Comparison of ENCODE assay signal across 20 cellular contexts in genomic region chr19:35009424-35010415, GRCh38. TPM values are rescaled to one million over a fixed set of nuclear protein-coding genes. Genes with fewer than 3 reads are reported as not detected.
DNase-seq lines count a peak whose midpoint lies in the region; ATAC-seq and TF ChIP-seq lines count a peak whose summit lies in the region.
"Had no signal": no experiment of that assay in that cellular context is flagged by ENCODE, and none has a peak within 500 bp of the region (broad histone marks: within the 10 kb centered on the region; RNA-seq: fewer than 3 reads in every experiment).

No MANE protein-coding gene starts in this region.

- no peak overlapping the region for H3K27ac ChIP-seq in CD8-positive, alpha-beta memory T cell (ENCODE audit: low read depth, low read length)
- H3K27ac ChIP-seq: VCaP had no signal

- no peak for ATAC-seq in activated CD8-positive, alpha-beta T cell treated with anti-CD3 and anti-CD28 coated beads for 36 hours
- no peak for ATAC-seq in activated CD8-positive, alpha-beta T cell treated with anti-CD3 and anti-CD28 coated beads, Interleukin-2, amount 10 ng/mL, durations not matched to agents 7 days and 5 days
- ATAC-seq in effector memory CD8-positive, alpha-beta T cell (replicated peaks) = no peak
- no peak for ATAC-seq in stimulated activated effector memory CD8-positive, alpha-beta T cell treated with anti-CD3 and anti-CD28 coated beads, Interleukin-12 subunit alpha, Interleukin-12 subunit beta, amount 100 ng/mL, for 72 hours
- ATAC-seq: left lung had no signal

- no peak for TF ChIP-seq CTCF in activated CD8-positive, alpha-beta T cell treated with anti-CD3 and anti-CD28 coated beads for 36 hours (IDR thresholded peaks at IDR 0.05)

- no peak overlapping the region for H3K4me3 Mint-ChIP-seq in activated CD8-positive, alpha-beta T cell treated with anti-CD3 and anti-CD28 coated beads for 36 hours
- no peak overlapping the region for H3K4me3 Mint-ChIP-seq in activated CD8-positive, alpha-beta T cell treated with anti-CD3 and anti-CD28 coated beads, Interleukin-2, amount 10 ng/mL, durations not matched to agents 7 days and 5 days
- H3K4me3 Mint-ChIP-seq in CD8-positive, alpha-beta memory T cell = peak overlapping the region in 2 of 7 donors; percentile 5 to 55
- H3K4me3 Mint-ChIP-seq in effector memory CD8-positive, alpha-beta T cell = peak overlapping the region in 1 of 2 donors; percentile 82
- H3K4me3 Mint-ChIP-seq in stimulated activated effector memory CD8-positive, alpha-beta T cell treated with anti-CD3 and anti-CD28 coated beads, Interleukin-12 subunit alpha, Interleukin-12 subunit beta, amount 100 ng/mL, for 72 hours = no peak overlapping the region
- H3K4me3 Mint-ChIP-seq: brain had no signal

- no peak overlapping the region for H3K4me3 ChIP-seq in CD8-positive, alpha-beta memory T cell (ENCODE audit: low read length)
- H3K4me3 ChIP-seq: left lung, uterus had no signal

- no peaks in the 10 kb centered on the region for H3K9me3 Mint-ChIP-seq in activated CD8-positive, alpha-beta T cell treated with anti-CD3 and anti-CD28 coated beads for 36 hours
- no peaks in the 10 kb centered on the region for H3K9me3 Mint-ChIP-seq in activated CD8-positive, alpha-beta T cell treated with anti-CD3 and anti-CD28 coated beads, Interleukin-2, amount 10 ng/mL, durations not matched to agents 7 days and 5 days (ENCODE audit: insufficient read depth)
- H3K9me3 Mint-ChIP-seq in CD8-positive, alpha-beta memory T cell = no peaks in the 10 kb centered on the region
- H3K9me3 Mint-ChIP-seq in effector memory CD8-positive, alpha-beta T cell = no peaks in the 10 kb centered on the region
- no peaks in the 10 kb centered on the region for H3K9me3 Mint-ChIP-seq in stimulated activated effector memory CD8-positive, alpha-beta T cell treated with anti-CD3 and anti-CD28 coated beads, Interleukin-12 subunit alpha, Interleukin-12 subunit beta, amount 100 ng/mL, for 72 hours
- H3K9me3 Mint-ChIP-seq: brain had no signal

- POLR2A ChIA-PET in activated CD8-positive, alpha-beta T cell treated with anti-CD3 and anti-CD28 coated beads for 36 hours (lab: Charles Lee) = interaction anchor here (0.9 to 1.7 kb wide), 3 partner anchors 10 to 21 kb away, joined by 3 to 11 read pairs (median 3); partner anchors contain the start of gene GRAMD1A
- POLR2A ChIA-PET in activated CD8-positive, alpha-beta T cell treated with anti-CD3 and anti-CD28 coated beads, Interleukin-2, amount 10 ng/mL, durations not matched to agents 7 days and 5 days (lab: Charles Lee) = interaction anchor here (0.6 kb wide), 1 partner anchor 10 kb away, joined by 3 read pairs; no protein-coding TSS in a partner anchor
- POLR2A ChIA-PET in CD8-positive, alpha-beta memory T cell (lab: Charles Lee) = interaction anchor here (1.0 to 1.6 kb wide), 2 partner anchors 9 to 12 kb away, joined by 3 to 6 read pairs; no protein-coding TSS in a partner anchor

- peak overlapping the region; percentile 85 for H3K27ac Mint-ChIP-seq in activated CD8-positive, alpha-beta T cell treated with anti-CD3 and anti-CD28 coated beads for 36 hours
- no peak overlapping the region for H3K27ac Mint-ChIP-seq in activated CD8-positive, alpha-beta T cell treated with anti-CD3 and anti-CD28 coated beads, Interleukin-2, amount 10 ng/mL, durations not matched to agents 7 days and 5 days
- peak overlapping the region in 6 of 8 donors; percentile 41 to 98 (median 80) for H3K27ac Mint-ChIP-seq in CD8-positive, alpha-beta memory T cell
- peak overlapping the region; percentile 35 to 96 for H3K27ac Mint-ChIP-seq in effector memory CD8-positive, alpha-beta T cell
- peak overlapping the region; percentile 93 for H3K27ac Mint-ChIP-seq in stimulated activated effector memory CD8-positive, alpha-beta T cell treated with anti-CD3 and anti-CD28 coated beads, Interleukin-12 subunit alpha, Interleukin-12 subunit beta, amount 100 ng/mL, for 72 hours
- H3K27ac Mint-ChIP-seq: brain, progenitor cell of endocrine pancreas had no signal

- H3K9me3 ChIP-seq in CD8-positive, alpha-beta memory T cell (ENCODE audit: low read length) = no peaks in the 10 kb centered on the region
- H3K9me3 ChIP-seq: left lung, uterus had no signal

- CTCF ChIA-PET in activated CD8-positive, alpha-beta T cell treated with anti-CD3 and anti-CD28 coated beads for 36 hours (lab: Charles Lee) = interaction anchor here (0.6 to 5.1 kb wide), 3 partner anchors 37 to 347 kb away, joined by 3 to 92 read pairs (median 3); no protein-coding TSS in a partner anchor
- CTCF ChIA-PET in activated CD8-positive, alpha-beta T cell treated with anti-CD3 and anti-CD28 coated beads, Interleukin-2, amount 10 ng/mL, durations not matched to agents 7 days and 5 days (lab: Charles Lee) = interaction anchor here (10.9 kb wide), 1 partner anchor 36 kb away, joined by 126 read pairs; no protein-coding TSS in a partner anchor
- CTCF ChIA-PET in CD8-positive, alpha-beta memory T cell (lab: Charles Lee) = interaction anchor here (2.8 kb wide), 1 partner anchor 36 kb away, joined by 12 read pairs; no protein-coding TSS in a partner anchor

- peaks cover 62% of the 10 kb centered on the region for H3K4me1 Mint-ChIP-seq in activated CD8-positive, alpha-beta T cell treated with anti-CD3 and anti-CD28 coated beads for 36 hours (ENCODE audit: low read depth)
- H3K4me1 Mint-ChIP-seq in activated CD8-positive, alpha-beta T cell treated with anti-CD3 and anti-CD28 coated beads, Interleukin-2, amount 10 ng/mL, durations not matched to agents 7 days and 5 days (ENCODE audit: low read depth) = peaks cover 52% of the 10 kb centered on the region
- H3K4me1 Mint-ChIP-seq in CD8-positive, alpha-beta memory T cell = peaks cover 57 to 75% (median 62%) of the 10 kb centered on the region in 3 donors
- H3K4me1 Mint-ChIP-seq in effector memory CD8-positive, alpha-beta T cell (ENCODE audit: low read depth in 2 of 2) = peaks cover 52 to 65% of the 10 kb centered on the region in 2 donors
- peaks cover 74% of the 10 kb centered on the region for H3K4me1 Mint-ChIP-seq in stimulated activated effector memory CD8-positive, alpha-beta T cell treated with anti-CD3 and anti-CD28 coated beads, Interleukin-12 subunit alpha, Interleukin-12 subunit beta, amount 100 ng/mL, for 72 hours
- H3K4me1 Mint-ChIP-seq: brain had no signal

- peaks cover 36% of the 10 kb centered on the region for H3K36me3 ChIP-seq in CD8-positive, alpha-beta memory T cell (ENCODE audit: insufficient read depth, low read length)
- H3K36me3 ChIP-seq: uterus had no signal

- no peak for DNase-seq in activated CD8-positive, alpha-beta T cell treated with anti-CD3 and anti-CD28 coated beads for 36 hours
- DNase-seq in activated CD8-positive, alpha-beta T cell treated with anti-CD3 and anti-CD28 coated beads, Interleukin-2, amount 10 ng/mL, durations not matched to agents 7 days and 5 days = no peak
- no peak for DNase-seq in CD8-positive, alpha-beta memory T cell
- DNase-seq in effector memory CD8-positive, alpha-beta T cell = no peak
- DNase-seq in stimulated activated effector memory CD8-positive, alpha-beta T cell treated with anti-CD3 and anti-CD28 coated beads, Interleukin-12 subunit alpha, Interleukin-12 subunit beta, amount 100 ng/mL, for 72 hours (ENCODE audit: low spot score in 2 of 2) = no peak
- DNase-seq in NCI-H1092 treated with DMSO at 0.1 percent for 48 hours (lab: John Stamatoyannopoulos, UW) (no peak), NCI-H2171 treated with DMSO at 0.1 percent for 48 hours (lab: John Stamatoyannopoulos, UW) (no peak), middle frontal gyrus (ENCODE audit: extremely low spot score, low spot score) (no peak)
- DNase-seq: COR-L47; cortex of kidney; erythroblast; left lung; NCI-H446 treated with DMSO at 0.1 percent for 48 hours; RPMI8226; stimulated activated CD4-positive, alpha-beta T cell treated with anti-CD3 and anti-CD28 coated beads, Interleukin-12 subunit alpha, Interleukin-12 subunit beta, amount 100 ng/mL, for 4 hours had no signal

- no peaks in the 10 kb centered on the region for H3K27me3 Mint-ChIP-seq in activated CD8-positive, alpha-beta T cell treated with anti-CD3 and anti-CD28 coated beads for 36 hours
- no peaks in the 10 kb centered on the region for H3K27me3 Mint-ChIP-seq in activated CD8-positive, alpha-beta T cell treated with anti-CD3 and anti-CD28 coated beads, Interleukin-2, amount 10 ng/mL, durations not matched to agents 7 days and 5 days (ENCODE audit: low read depth)
- H3K27me3 Mint-ChIP-seq in CD8-positive, alpha-beta memory T cell = peaks cover 0 to 1% of the 10 kb centered on the region in 2 donors
- no peaks in the 10 kb centered on the region for H3K27me3 Mint-ChIP-seq in effector memory CD8-positive, alpha-beta T cell
- H3K27me3 Mint-ChIP-seq: brain, progenitor cell of endocrine pancreas had no signal

- H3K4me1 ChIP-seq in CD8-positive, alpha-beta memory T cell (ENCODE audit: insufficient read depth, low read length) = peaks cover 48% of the 10 kb centered on the region

- intact Hi-C loops in activated CD8-positive, alpha-beta T cell treated with anti-CD3 and anti-CD28 coated beads for 36 hours (cut with micrococcal nuclease) = no loop called here

- H3K36me3 Mint-ChIP-seq in activated CD8-positive, alpha-beta T cell treated with anti-CD3 and anti-CD28 coated beads for 36 hours (ENCODE audit: low read depth) = peaks cover 64% of the 10 kb centered on the region
- peaks cover 61% of the 10 kb centered on the region for H3K36me3 Mint-ChIP-seq in activated CD8-positive, alpha-beta T cell treated with anti-CD3 and anti-CD28 coated beads, Interleukin-2, amount 10 ng/mL, durations not matched to agents 7 days and 5 days (ENCODE audit: low read depth)
- H3K36me3 Mint-ChIP-seq in CD8-positive, alpha-beta memory T cell = peaks cover 4 to 67% (median 9%) of the 10 kb centered on the region in 3 donors
- H3K36me3 Mint-ChIP-seq in effector memory CD8-positive, alpha-beta T cell (ENCODE audit: insufficient read depth) = peaks cover 70% of the 10 kb centered on the region
- H3K36me3 Mint-ChIP-seq in stimulated activated effector memory CD8-positive, alpha-beta T cell treated with anti-CD3 and anti-CD28 coated beads, Interleukin-12 subunit alpha, Interleukin-12 subunit beta, amount 100 ng/mL, for 72 hours = peaks cover 98% of the 10 kb centered on the region

- H3K27me3 ChIP-seq in CD8-positive, alpha-beta memory T cell (ENCODE audit: insufficient read depth, low read length, poor library complexity, severe bottlenecking) = no peaks in the 10 kb centered on the region
- H3K27me3 ChIP-seq: left lung, uterus had no signal

RNA-seq across cellular contexts. Expression of gene GRAMD1A, which starts 9.6 kb away (rescaled TPM):
- total RNA-seq in activated CD8-positive, alpha-beta T cell treated with anti-CD3 and anti-CD28 coated beads for 36 hours = 100 to 1,000 TPM; 128 to 134 TPM
- 10 to 100 TPM; 76.2 to 81.8 TPM for total RNA-seq in activated CD8-positive, alpha-beta T cell treated with anti-CD3 and anti-CD28 coated beads, Interleukin-2, amount 10 ng/mL, durations not matched to agents 7 days and 5 days
- 100 to 1,000 TPM; 205 to 218 TPM for total RNA-seq in CD8-positive, alpha-beta memory T cell
- polyA plus RNA-seq in CD8-positive, alpha-beta memory T cell = 51.4 TPM

RNA-seq across cellular contexts. Expression of gene SCN1B, which starts 20.6 kb away (rescaled TPM):
- total RNA-seq in activated CD8-positive, alpha-beta T cell treated with anti-CD3 and anti-CD28 coated beads for 36 hours = under 1 TPM; 0.63 to 0.90 TPM
- under 1 TPM; 0.37 to 0.57 TPM for total RNA-seq in activated CD8-positive, alpha-beta T cell treated with anti-CD3 and anti-CD28 coated beads, Interleukin-2, amount 10 ng/mL, durations not matched to agents 7 days and 5 days
- 1 to 10 TPM; 1.1 to 1.9 TPM for total RNA-seq in CD8-positive, alpha-beta memory T cell
- polyA plus RNA-seq in CD8-positive, alpha-beta memory T cell = 1.3 TPM

RNA-seq across cellular contexts. Expression of gene HPN, which starts 31.8 kb away (rescaled TPM):
- total RNA-seq in activated CD8-positive, alpha-beta T cell treated with anti-CD3 and anti-CD28 coated beads for 36 hours = under 1 TPM in 1 of 2 experiments, not detected in 1; 0.11 TPM
- total RNA-seq in activated CD8-positive, alpha-beta T cell treated with anti-CD3 and anti-CD28 coated beads, Interleukin-2, amount 10 ng/mL, durations not matched to agents 7 days and 5 days = not detected
- not detected for total RNA-seq in CD8-positive, alpha-beta memory T cell
- 0.53 TPM for polyA plus RNA-seq in CD8-positive, alpha-beta memory T cell
- total RNA-seq: MCF 10A had no signal

RNA-seq across cellular contexts. Expression of gene ZNF792, which starts 45.7 kb away (rescaled TPM):
- total RNA-seq in activated CD8-positive, alpha-beta T cell treated with anti-CD3 and anti-CD28 coated beads for 36 hours = 1 to 10 TPM; 5.1 to 5.6 TPM
- total RNA-seq in activated CD8-positive, alpha-beta T cell treated with anti-CD3 and anti-CD28 coated beads, Interleukin-2, amount 10 ng/mL, durations not matched to agents 7 days and 5 days = 10 to 100 TPM; 13.7 to 14.2 TPM
- total RNA-seq in CD8-positive, alpha-beta memory T cell = 1 to 10 TPM; 7.4 to 7.5 TPM
- polyA plus RNA-seq in CD8-positive, alpha-beta memory T cell = 15.4 TPM
